ENCODE assay signal across 8 cellular contexts in genomic region chr11:75241906-75242644, GRCh38. TPM values are rescaled to one million over a fixed set of nuclear protein-coding genes. Genes with fewer than 3 reads are reported as not detected.
A peak's percentile ranks its signal among the peaks of the same experiment; 100 is the strongest.
DNase-seq lines count a peak whose midpoint lies in the region; ATAC-seq and TF ChIP-seq lines count a peak whose summit lies in the region.

No MANE protein-coding gene starts in this region.

- intact Hi-C loops in activated CD4-positive, alpha-beta memory T cell treated with anti-CD3 and anti-CD28 coated beads for 36 hours (cut with micrococcal nuclease): loop anchor here (2.0 kb wide), 1 partner anchor 27 kb away; no protein-coding TSS in a partner anchor

- POLR2A ChIA-PET in activated CD4-positive, alpha-beta memory T cell treated with anti-CD3 and anti-CD28 coated beads for 36 hours (lab: Charles Lee): interaction anchor here (1.0 kb wide), 1 partner anchor 108 kb away, joined by 3 read pairs; no protein-coding TSS in a partner anchor

- ATAC-seq in thoracic aorta (ENCODE audit: insufficient number of reproducible peaks, low FRiP score, low read depth): no peak

- H3K36me3 Mint-ChIP-seq in activated T-cell treated with anti-CD3 and anti-CD28 coated beads, Interleukin-2, amount 50 U/mL, for 24 hours (ENCODE audit: low read depth): no peaks in the 10 kb centered on the region
- H3K36me3 Mint-ChIP-seq in activated CD4-positive, alpha-beta memory T cell treated with anti-CD3 and anti-CD28 coated beads for 36 hours: no peaks in the 10 kb centered on the region

- no peaks in the 10 kb centered on the region for H3K36me3 ChIP-seq in thoracic aorta

- peak overlapping the region; percentile 64 for H3K4me3 ChIP-seq in thoracic aorta

- peaks cover 11% of the 10 kb centered on the region for H3K4me1 Mint-ChIP-seq in activated T-cell treated with anti-CD3 and anti-CD28 coated beads, Interleukin-2, amount 50 U/mL, for 24 hours (ENCODE audit: low read depth)
- H3K4me1 Mint-ChIP-seq in activated CD4-positive, alpha-beta memory T cell treated with anti-CD3 and anti-CD28 coated beads for 36 hours (ENCODE audit: low read depth): peaks cover 7% of the 10 kb centered on the region

- H3K9me3 ChIP-seq in thoracic aorta: no peaks in the 10 kb centered on the region

- CTCF ChIA-PET in activated CD4-positive, alpha-beta memory T cell treated with anti-CD3 and anti-CD28 coated beads for 36 hours (lab: Charles Lee): interaction anchor here (0.7 to 7.6 kb wide), 39 partner anchors 9 to 333 kb away, joined by 3 to 212 read pairs (median 5); partner anchors contain the start of gene NEU3

- peak overlapping the region; percentile 70 for H3K4me3 Mint-ChIP-seq in activated T-cell treated with anti-CD3 and anti-CD28 coated beads, Interleukin-2, amount 50 U/mL, for 24 hours
- peak overlapping the region; percentile 69 for H3K4me3 Mint-ChIP-seq in activated CD4-positive, alpha-beta memory T cell treated with anti-CD3 and anti-CD28 coated beads for 36 hours

- no peaks in the 10 kb centered on the region for H3K9me3 Mint-ChIP-seq in activated T-cell treated with anti-CD3 and anti-CD28 coated beads, Interleukin-2, amount 50 U/mL, for 24 hours
- H3K9me3 Mint-ChIP-seq in activated CD4-positive, alpha-beta memory T cell treated with anti-CD3 and anti-CD28 coated beads for 36 hours: no peaks in the 10 kb centered on the region

- peak overlapping the region; percentile 40 for H3K27ac Mint-ChIP-seq in activated T-cell treated with anti-CD3 and anti-CD28 coated beads, Interleukin-2, amount 50 U/mL, for 24 hours
- no peak overlapping the region for H3K27ac Mint-ChIP-seq in activated CD4-positive, alpha-beta memory T cell treated with anti-CD3 and anti-CD28 coated beads for 36 hours

- H3K27ac ChIP-seq in thoracic aorta: no peak overlapping the region

- TF ChIP-seq CTCF in thoracic aorta (IDR thresholded peaks at IDR 0.05): no peak

- peaks cover 38% of the 10 kb centered on the region for H3K27me3 Mint-ChIP-seq in activated T-cell treated with anti-CD3 and anti-CD28 coated beads, Interleukin-2, amount 50 U/mL, for 24 hours
- H3K27me3 Mint-ChIP-seq in activated CD4-positive, alpha-beta memory T cell treated with anti-CD3 and anti-CD28 coated beads for 36 hours: peaks cover 29% of the 10 kb centered on the region

- H3K27me3 ChIP-seq in thoracic aorta (replicated peaks; ENCODE audit: insufficient read depth): peaks cover 8% of the 10 kb centered on the region

- H3K4me1 ChIP-seq in thoracic aorta (ENCODE audit: control insufficient read depth in 1 of 2, low read depth in 2 of 2): peaks cover 7 to 21% of the 10 kb centered on the region in 2 donors

- DNase-seq in activated T-cell treated with anti-CD3 and anti-CD28 coated beads, Interleukin-2, amount 50 U/mL, for 24 hours: no peak
- no peak for DNase-seq in activated T-cell treated with anti-CD3 and anti-CD28 coated beads, Interleukin-2, amount 50 U/mL, for 1 hour
- DNase-seq in activated CD4-positive, alpha-beta memory T cell treated with anti-CD3 and anti-CD28 coated beads for 36 hours: no peak
- peak; percentile 49 for DNase-seq in islet precursor cell
- no peak for DNase-seq in thoracic aorta (ENCODE audit: low spot score)
- no peak for DNase-seq in NCI-H2029 treated with DMSO at 0.1 percent for 48 hours (lab: John Stamatoyannopoulos, UW)
- no peak for DNase-seq in GOT3 (lab: John Stamatoyannopoulos, UW)
- no peak for DNase-seq in amygdala (lab: John Stamatoyannopoulos, UW)

RNA-seq across cellular contexts. Expression of gene TPBGL, which starts 1.5 kb away (rescaled TPM):
- under 1 TPM in 1 of 2 experiments, not detected in 1; 0.07 TPM for total RNA-seq in activated CD4-positive, alpha-beta memory T cell treated with anti-CD3 and anti-CD28 coated beads for 36 hours
- total RNA-seq in thoracic aorta: under 1 TPM in 1 of 2 donors, not detected in 1; 0.21 TPM
